25 cellular contexts compared by ENCODE assay signal in the genomic region with DNA sequence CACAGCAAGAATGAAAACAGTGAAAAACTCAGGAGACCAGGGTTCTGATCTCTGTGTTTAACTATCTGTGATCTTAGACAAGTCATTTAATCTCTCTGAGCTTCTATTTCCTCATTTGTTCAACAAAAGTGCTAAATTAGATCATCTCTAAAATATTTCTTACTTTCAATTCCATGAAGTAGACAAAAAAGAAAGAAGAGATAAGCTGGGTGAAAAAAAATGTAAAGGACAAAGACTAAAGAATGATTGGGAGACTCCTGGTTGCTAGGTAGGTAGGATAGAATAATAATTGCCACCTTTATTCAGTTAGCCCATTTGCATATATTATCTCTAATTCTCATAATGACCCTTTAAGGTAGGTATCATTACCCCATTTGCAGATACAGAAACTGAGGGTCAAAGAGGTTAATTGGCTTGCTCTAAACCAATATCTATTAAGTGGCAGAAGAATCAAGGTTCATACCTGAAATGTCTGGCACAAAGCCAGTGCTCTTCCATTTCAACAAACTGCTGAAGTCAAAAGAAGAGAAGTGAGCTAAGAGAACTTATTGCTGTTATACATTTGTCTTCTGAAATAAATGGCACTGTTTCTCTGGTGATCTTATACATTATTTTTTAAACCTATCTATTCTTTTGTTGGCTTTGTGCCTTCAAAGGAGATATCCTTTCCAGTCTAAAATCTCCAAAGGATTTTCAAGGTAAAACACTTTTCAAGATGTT.
A peak's percentile ranks its signal among the peaks of the same experiment; 100 is the strongest.
DNase-seq lines count a peak whose midpoint lies in the region; ATAC-seq, FAIRE-seq and TF ChIP-seq lines count a peak whose summit lies in the region.
"Had no signal": no experiment of that assay in that cellular context is flagged by ENCODE, and none has a peak within 500 bp of the region (broad histone marks: within the 10 kb centered on the region; RNA-seq: fewer than 3 reads in every experiment).

No MANE protein-coding gene starts in this region.

- H3K27me3 Mint-ChIP-seq in T-helper 2 cell treated with Interferon-gamma antibody and Interleukin-4, amounts not matched to agents 5 μg/mL and 100 μg/mL, for 36 hours (ENCODE audit: low read depth) = no peaks in the 10 kb centered on the region
- H3K27me3 Mint-ChIP-seq in activated CD4-positive, alpha-beta T cell treated with anti-CD3 and anti-CD28 coated beads for 36 hours = no peaks in the 10 kb centered on the region
- H3K27me3 Mint-ChIP-seq: activated naive CD4-positive, alpha-beta T cell treated with anti-CD3 and anti-CD28 coated beads, Interleukin-2, amount 50 U/mL, for 24 hours; CD4-positive, alpha-beta T cell; naive thymus-derived CD4-positive, alpha-beta T cell; stimulated activated naive CD8-positive, alpha-beta T cell treated with anti-CD3 and anti-CD28 coated beads, Interleukin-15, Interleukin-2, amounts not matched to agents 100 ng/mL and 50 ng/mL, for 24 hours had no signal

- H3K27ac ChIP-seq in HepG2 (ENCODE audit: extremely low read length, insufficient read depth, low read length) (peak overlapping the region; percentile 97), right lobe of liver (no peak overlapping the region), tibial nerve (no peak overlapping the region)
- H3K27ac ChIP-seq: colonic mucosa, ovary, sigmoid colon, upper lobe of right lung, WERI-Rb-1 had no signal

- H3K36me3 ChIP-seq in HepG2 (replicated peaks in 1 of 2; ENCODE audit: control insufficient read depth in 1 of 2, insufficient read depth in 2 of 2, low read length in 2 of 2) (no peaks in the 10 kb centered on the region), right lobe of liver (no peaks in the 10 kb centered on the region), tibial nerve (no peaks in the 10 kb centered on the region)
- H3K36me3 ChIP-seq: colonic mucosa, ovary, sigmoid colon, upper lobe of right lung, WERI-Rb-1 had no signal

- H3K4me1 Mint-ChIP-seq in T-helper 2 cell treated with Interferon-gamma antibody and Interleukin-4, amounts not matched to agents 5 μg/mL and 100 μg/mL, for 36 hours (ENCODE audit: low read depth) = no peaks in the 10 kb centered on the region
- no peaks in the 10 kb centered on the region for H3K4me1 Mint-ChIP-seq in activated CD4-positive, alpha-beta T cell treated with anti-CD3 and anti-CD28 coated beads for 36 hours
- H3K4me1 Mint-ChIP-seq: activated naive CD4-positive, alpha-beta T cell treated with anti-CD3 and anti-CD28 coated beads, Interleukin-2, amount 50 U/mL, for 24 hours; naive thymus-derived CD4-positive, alpha-beta T cell had no signal

- no peaks in the 10 kb centered on the region for H3K36me3 Mint-ChIP-seq in T-helper 2 cell treated with Interferon-gamma antibody and Interleukin-4, amounts not matched to agents 5 μg/mL and 100 μg/mL, for 36 hours (ENCODE audit: low read depth)
- peaks cover 17% of the 10 kb centered on the region for H3K36me3 Mint-ChIP-seq in activated CD4-positive, alpha-beta T cell treated with anti-CD3 and anti-CD28 coated beads for 36 hours (ENCODE audit: low read depth)

- TF ChIP-seq EP300 in HepG2 (IDR thresholded peaks at IDR 0.05; ENCODE audit: low read depth in 2 of 2, low read length in 2 of 2) = peak in 1 of 2 experiments; percentile 87; a peak in 3 of 4 replicates
- TF ChIP-seq EP300 in HepG2 (CRISPR knock-in tag; IDR thresholded peaks at IDR 0.05; ENCODE audit: borderline replicate concordance) = no peak
- no peak for TF ChIP-seq EP300 in tibial nerve (IDR thresholded peaks at IDR 0.05)

- TF ChIP-seq RAD21 in HepG2 (CRISPR knock-in tag; IDR thresholded peaks at IDR 0.05) = no peak

- H4K20me1 ChIP-seq in HepG2 (ENCODE audit: insufficient read depth, low read length) = no peaks in the 10 kb centered on the region

- peak overlapping the region; percentile 64 for H3K9ac ChIP-seq in HepG2 (ENCODE audit: insufficient read depth, low read depth, low read length)

- peaks cover 16% of the 10 kb centered on the region for H3K9me3 ChIP-seq in HepG2 (ENCODE audit: low read length)
- H3K9me3 ChIP-seq in right lobe of liver = no peaks in the 10 kb centered on the region
- H3K9me3 ChIP-seq in tibial nerve = peaks cover 0 to 16% (median 0%) of the 10 kb centered on the region in 4 donors
- H3K9me3 ChIP-seq: colonic mucosa, ovary, sigmoid colon, upper lobe of right lung had no signal

- H3K4me3 Mint-ChIP-seq in T-helper 2 cell treated with Interferon-gamma antibody and Interleukin-4, amounts not matched to agents 5 μg/mL and 100 μg/mL, for 36 hours = no peak overlapping the region
- H3K4me3 Mint-ChIP-seq in activated CD4-positive, alpha-beta T cell treated with anti-CD3 and anti-CD28 coated beads for 36 hours = no peak overlapping the region
- H3K4me3 Mint-ChIP-seq: activated CD8-positive, alpha-beta T cell treated with anti-CD3 and anti-CD28 coated beads, Interleukin-2, amount 10 ng/mL, durations not matched to agents 7 days and 5 days; activated naive CD4-positive, alpha-beta T cell treated with anti-CD3 and anti-CD28 coated beads, Interleukin-2, amount 50 U/mL, for 24 hours; activated T-cell treated with anti-CD3 and anti-CD28 coated beads, Interleukin-2, amount 50 U/mL, for 4 hours; CD4-positive, alpha-beta T cell; naive thymus-derived CD4-positive, alpha-beta T cell; stimulated activated naive CD8-positive, alpha-beta T cell treated with anti-CD3 and anti-CD28 coated beads, Interleukin-15, Interleukin-2, amounts not matched to agents 100 ng/mL and 50 ng/mL, for 24 hours; T-helper 1 cell treated with Interleukin-12 subunit alpha and Interleukin-12 subunit beta and Interleukin-4 antibody, amounts not matched to agents 30 μg/mL and 1 μg/mL, for 36 hours had no signal

- H3K27ac Mint-ChIP-seq in T-helper 2 cell treated with Interferon-gamma antibody and Interleukin-4, amounts not matched to agents 5 μg/mL and 100 μg/mL, for 36 hours = no peak overlapping the region
- H3K27ac Mint-ChIP-seq in activated CD4-positive, alpha-beta T cell treated with anti-CD3 and anti-CD28 coated beads for 36 hours = no peak overlapping the region
- H3K27ac Mint-ChIP-seq: activated CD8-positive, alpha-beta T cell treated with anti-CD3 and anti-CD28 coated beads, Interleukin-2, amount 10 ng/mL, durations not matched to agents 7 days and 5 days; activated naive CD4-positive, alpha-beta T cell treated with anti-CD3 and anti-CD28 coated beads, Interleukin-2, amount 50 U/mL, for 24 hours; CD4-positive, alpha-beta T cell; naive thymus-derived CD4-positive, alpha-beta T cell; stimulated activated naive CD8-positive, alpha-beta T cell treated with anti-CD3 and anti-CD28 coated beads, Interleukin-15, Interleukin-2, amounts not matched to agents 100 ng/mL and 50 ng/mL, for 24 hours; T-helper 1 cell treated with Interleukin-12 subunit alpha and Interleukin-12 subunit beta and Interleukin-4 antibody, amounts not matched to agents 30 μg/mL and 1 μg/mL, for 36 hours had no signal

- intact Hi-C loops in HepG2 (cut with micrococcal nuclease; ENCODE audit: unreplicated experiment) = loop anchor here (5.0 kb wide), 2 partner anchors 110 to 615 kb away; no protein-coding TSS in a partner anchor
- intact Hi-C loops in right lobe of liver (cut with DNase I) = no loop called here
- intact Hi-C loops in activated CD4-positive, alpha-beta T cell treated with anti-CD3 and anti-CD28 coated beads for 36 hours (cut with DNase I, micrococcal nuclease) = no loop called here

- ATAC-seq in HepG2 (peak; percentile 46), right lobe of liver (no peak)
- ATAC-seq in activated CD4-positive, alpha-beta T cell treated with anti-CD3 and anti-CD28 coated beads for 36 hours = no peak
- ATAC-seq: activated CD8-positive, alpha-beta T cell treated with anti-CD3 and anti-CD28 coated beads, Interleukin-2, amount 10 ng/mL, durations not matched to agents 7 days and 5 days; activated T-cell treated with anti-CD3 and anti-CD28 coated beads, Interleukin-2, amount 50 U/mL, for 4 hours; naive thymus-derived CD4-positive, alpha-beta T cell; upper lobe of right lung had no signal

- in situ Hi-C loops in HepG2 (cut with HindIII; ENCODE audit: extremely low pct_ligation_motif_present, low pct_unique_long_range_greater_than_20kb) = no loop called here

- TSS peak; percentile 80 for BruUV-seq in HepG2 (replicated peaks; lab: Mats Ljungman, UMichigan)

- TF ChIP-seq POLR2A in HepG2 (IDR thresholded peaks at IDR 0.05; ENCODE audit: insufficient read depth in 1 of 2, low read depth in 2 of 2, low read length in 2 of 2) = no peak
- TF ChIP-seq POLR2A in right lobe of liver (IDR thresholded peaks at IDR 0.05) = no peak
- TF ChIP-seq POLR2A in tibial nerve (IDR thresholded peaks at IDR 0.05) = no peak

- H3K4me1 ChIP-seq in HepG2 (ENCODE audit: insufficient read depth, low read length) (peaks cover 84% of the 10 kb centered on the region), right lobe of liver (no peaks in the 10 kb centered on the region), tibial nerve (no peaks in the 10 kb centered on the region)
- H3K4me1 ChIP-seq: colonic mucosa, sigmoid colon, upper lobe of right lung had no signal

- no peaks in the 10 kb centered on the region for H3K79me2 ChIP-seq in HepG2 (ENCODE audit: insufficient read depth, low read length)

- peak overlapping the region; percentile 60 for H2AFZ ChIP-seq in HepG2 (ENCODE audit: low read length)

- peaks cover 18% of the 10 kb centered on the region for H3K9me3 Mint-ChIP-seq in T-helper 2 cell treated with Interferon-gamma antibody and Interleukin-4, amounts not matched to agents 5 μg/mL and 100 μg/mL, for 36 hours
- H3K9me3 Mint-ChIP-seq in activated CD4-positive, alpha-beta T cell treated with anti-CD3 and anti-CD28 coated beads for 36 hours (ENCODE audit: low read depth) = peaks cover 20% of the 10 kb centered on the region

- H3K4me2 ChIP-seq in HepG2 (ENCODE audit: low read depth, low read length) = peak overlapping the region; percentile 56

- CTCF ChIA-PET in HepG2 (lab: Yijun Ruan, JAX; ENCODE audit: low intra/inter-chr PET ratio, low total read pairs) = no interaction called here
- CTCF ChIA-PET in activated CD4-positive, alpha-beta T cell treated with anti-CD3 and anti-CD28 coated beads for 36 hours (lab: Charles Lee) = interaction anchor here (1.3 kb wide), 1 partner anchor 12 kb away, joined by 3 read pairs; no protein-coding TSS in a partner anchor

- no peak for TF ChIP-seq CTCF in HepG2 (CRISPR knock-in tag; IDR thresholded peaks at IDR 0.05)
- TF ChIP-seq CTCF in right lobe of liver (IDR thresholded peaks at IDR 0.05) = no peak
- no peak for TF ChIP-seq CTCF in tibial nerve (IDR thresholded peaks at IDR 0.05)

- FAIRE-seq in HepG2 (lab: Jason Lieb, UNC) = peak; percentile 18
- FAIRE-seq: kidney had no signal

- DNase-seq in HepG2 (ENCODE audit: low spot score) (peak; percentile 94), right lobe of liver (no peak), NCI-H1436 treated with DMSO at 0.1 percent for 48 hours (lab: John Stamatoyannopoulos, UW) (peak; percentile 32), NCI-H748 treated with DMSO at 0.1 percent for 48 hours (lab: John Stamatoyannopoulos, UW) (peak; percentile 81), tibial nerve (ENCODE audit: low spot score in 2 of 2) (no peak)
- DNase-seq in T-helper 2 cell treated with Interferon-gamma antibody and Interleukin-4, amounts not matched to agents 5 μg/mL and 100 μg/mL, for 36 hours (ENCODE audit: low spot score) = no peak
- no peak for DNase-seq in activated CD4-positive, alpha-beta T cell treated with anti-CD3 and anti-CD28 coated beads for 36 hours
- no peak for DNase-seq in activated CD4-positive, CD25-positive, alpha-beta regulatory T cell treated with anti-CD3 and anti-CD28 coated beads, Interleukin-2, amount 50 U/mL, for 72 hours
- DNase-seq: activated CD8-positive, alpha-beta T cell treated with anti-CD3 and anti-CD28 coated beads, Interleukin-2, amount 10 ng/mL, durations not matched to agents 7 days and 5 days; activated T-cell treated with anti-CD3 and anti-CD28 coated beads, Interleukin-2, amount 50 U/mL, for 4 hours; CD4-positive, alpha-beta T cell; colonic mucosa; hypothalamus; kidney; mammary epithelial cell; naive thymus-derived CD4-positive, alpha-beta T cell; NCI-H2107; ovary; SHP77; sigmoid colon; upper lobe of right lung; WERI-Rb-1 had no signal

- POLR2A ChIA-PET in HepG2 (lab: Yijun Ruan, JAX) = interaction anchor here (0.6 to 1.5 kb wide), 5 partner anchors 137 to 623 kb away, joined by 3 to 8 read pairs (median 3); partner anchors contain the start of genes EHBP1 and OTX1
- POLR2A ChIA-PET in activated CD4-positive, alpha-beta T cell treated with anti-CD3 and anti-CD28 coated beads for 36 hours (lab: Charles Lee) = no interaction called here

- H3K4me3 ChIP-seq in HepG2 (replicated peaks in 1 of 3; ENCODE audit: insufficient read depth in 1 of 3, low read depth in 2 of 3, low read length in 3 of 3) (peak overlapping the region in 2 of 3 experiments; percentile 18 to 35; a peak in 2 of 6 replicates), right lobe of liver (no peak overlapping the region), tibial nerve (no peak overlapping the region)
- H3K4me3 ChIP-seq: colonic mucosa, ovary, sigmoid colon, upper lobe of right lung had no signal

- H3K27me3 ChIP-seq in HepG2 (ENCODE audit: control insufficient read depth in 1 of 2, insufficient read depth in 2 of 2, low read length in 2 of 2) = no peaks in the 10 kb centered on the region
- no peaks in the 10 kb centered on the region for H3K27me3 ChIP-seq in right lobe of liver
- no peaks in the 10 kb centered on the region for H3K27me3 ChIP-seq in tibial nerve
- H3K27me3 ChIP-seq: colonic mucosa, ovary, sigmoid colon, upper lobe of right lung had no signal

Comparison
In these comparisons a context has a peak if more than half of its experiments do, and no peak if none do; other contexts are left out.
1. DNase-seq: peak in HepG2 (single experiment), NCI-H1436 treated with DMSO at 0.1 percent for 48 hours (single experiment) and NCI-H748 treated with DMSO at 0.1 percent for 48 hours (single experiment); none in right lobe of liver (0 of 3), T-helper 2 cell treated with Interferon-gamma antibody and Interleukin-4, amounts not matched to agents 5 μg/mL and 100 μg/mL, for 36 hours (single experiment), tibial nerve (0 of 2), activated CD4-positive, alpha-beta T cell treated with anti-CD3 and anti-CD28 coated beads for 36 hours (single experiment) and activated CD4-positive, CD25-positive, alpha-beta regulatory T cell treated with anti-CD3 and anti-CD28 coated beads, Interleukin-2, amount 50 U/mL, for 72 hours (single experiment).
2. H3K4me3 ChIP-seq: peak in HepG2 (2 of 3); none in right lobe of liver (0 of 3) and tibial nerve (0 of 4).